ENCODE assay signal across 1 cellular context in genomic region chr2:111162718-111163331, GRCh38.
TF ChIP-seq lines count a peak whose summit lies in the region.

No MANE protein-coding gene starts in this region.

TF ChIP-seq in K562, 482 proteins besides CTCF, POLR2A, EP300 and RAD21 (continued from another document and continues in another):
- TF ChIP-seq ZNF140 (CRISPR knock-in tag; IDR thresholded peaks at IDR 0.05) (no peak), EHMT2 (IDR thresholded peaks at IDR 0.05) (no peak), ZNF217 (CRISPR knock-in tag; IDR thresholded peaks at IDR 0.05) (no peak), ZNF561 (CRISPR knock-in tag; conservative IDR thresholded peaks at IDR 0.05) (no peak), POU5F1 (IDR thresholded peaks at IDR 0.05; ENCODE audit: borderline replicate concordance, low read depth, low read length, partially characterized antibody) (no peak), FOXM1 (IDR thresholded peaks at IDR 0.05; ENCODE audit: low read depth) (no peak), FOXM1 (CRISPR knock-in tag; IDR thresholded peaks at IDR 0.05; ENCODE audit: low read depth) (no peak), PATZ1 (CRISPR knock-in tag; IDR thresholded peaks at IDR 0.05; ENCODE audit: borderline replicate concordance) (no peak), GABPA (tag; conservative IDR thresholded peaks at IDR 0.05; ENCODE audit: low read depth) (no peak; the same call in 1 of the 2 replicates), CSDE1 (IDR thresholded peaks at IDR 0.05) (no peak), CCNT2 (IDR thresholded peaks at IDR 0.05; ENCODE audit: borderline replicate concordance, extremely low read depth, insufficient read length, low read depth, low read length) (peak; percentile 69), ZNF696 (CRISPR knock-in tag; conservative IDR thresholded peaks at IDR 0.05) (no peak), PURB (CRISPR knock-in tag; IDR thresholded peaks at IDR 0.05; ENCODE audit: low read depth) (no peak), FOSL1 (tag; conservative IDR thresholded peaks at IDR 0.05) (no peak; the same call in 1 of the 2 replicates), NR4A1 (CRISPR knock-in tag; IDR thresholded peaks at IDR 0.05) (no peak), NR4A1 (tag; IDR thresholded peaks at IDR 0.05) (no peak), ARID1B (IDR thresholded peaks at IDR 0.05) (peak; percentile 77), ZNF589 (CRISPR knock-in tag; IDR thresholded peaks at IDR 0.05; ENCODE audit: low read depth) (peak; percentile 65; the same call in 1 of the 2 replicates), NFYB (IDR thresholded peaks at IDR 0.05; ENCODE audit: extremely low read depth, insufficient read length) (no peak), LARP7 (IDR thresholded peaks at IDR 0.05) (no peak), ZNF354B (CRISPR knock-in tag; IDR thresholded peaks at IDR 0.05) (no peak), SMAD2 (IDR thresholded peaks at IDR 0.05; ENCODE audit: low read depth, low read length) (no peak), POLR3G (IDR thresholded peaks at IDR 0.05; ENCODE audit: extremely low read depth, insufficient read length, insufficient replicate concordance) (no peak), HSF4 (CRISPR knock-in tag; IDR thresholded peaks at IDR 0.05; ENCODE audit: borderline replicate concordance) (no peak), HDAC2 (IDR thresholded peaks at IDR 0.05) (peak; percentile 100), PHF20 (IDR thresholded peaks at IDR 0.05; ENCODE audit: partially characterized antibody) (no peak), IFI16 (CRISPR knock-in tag; IDR thresholded peaks at IDR 0.05) (no peak), NCOR1 (IDR thresholded peaks at IDR 0.05) (peak; percentile 66), FOXA1 (IDR thresholded peaks at IDR 0.05; ENCODE audit: borderline replicate concordance) (no peak), SP2 (IDR thresholded peaks at IDR 0.05; ENCODE audit: extremely low read depth, low read depth, low read length, poor library complexity, severe bottlenecking) (no peak), PYGO2 (tag; IDR thresholded peaks at IDR 0.05) (no peak; the same call in 1 of the 2 replicates), BACH1 (tag; IDR thresholded peaks at IDR 0.05) (no peak), NCOA1 (IDR thresholded peaks at IDR 0.05; ENCODE audit: low read depth) (peak; percentile 20; the same call in 1 of the 2 replicates), RBM14 (IDR thresholded peaks at IDR 0.05; ENCODE audit: borderline replicate concordance, insufficient read depth, low read depth, low read length) (no peak), GTF2A2 (tag; IDR thresholded peaks at IDR 0.05) (no peak), MAFF (IDR thresholded peaks at IDR 0.05; ENCODE audit: low read length) (no peak), DACH1 (IDR thresholded peaks at IDR 0.05; ENCODE audit: partially characterized antibody) (no peak), U2AF1 (optimal IDR thresholded peaks at IDR 0.05; ENCODE audit: low read depth, low read length) (no peak), EGR1 (conservative IDR thresholded peaks at IDR 0.05) (no peak), ZKSCAN8 (CRISPR knock-in tag; IDR thresholded peaks at IDR 0.05) (peak; percentile 92), CBX5 (IDR thresholded peaks at IDR 0.05; ENCODE audit: borderline replicate concordance, low read depth) (no peak), TEAD2 (tag; IDR thresholded peaks at IDR 0.05) (no peak), GABPB1 (CRISPR knock-in tag; IDR thresholded peaks at IDR 0.05) (0 out of 2 replicates have a peak, but pooled peaks have one; percentile 30), FOXO4 (CRISPR knock-in tag; IDR thresholded peaks at IDR 0.05) (no peak), KLF16 (IDR thresholded peaks at IDR 0.05) (peak; percentile 81), SMAD3 (CRISPR knock-in tag; conservative IDR thresholded peaks at IDR 0.05) (no peak), CBX2 (IDR thresholded peaks at IDR 0.05; ENCODE audit: insufficient read depth, low read length, poor library complexity, severe bottlenecking) (no peak)
- TF ChIP-seq, protein P1, sequence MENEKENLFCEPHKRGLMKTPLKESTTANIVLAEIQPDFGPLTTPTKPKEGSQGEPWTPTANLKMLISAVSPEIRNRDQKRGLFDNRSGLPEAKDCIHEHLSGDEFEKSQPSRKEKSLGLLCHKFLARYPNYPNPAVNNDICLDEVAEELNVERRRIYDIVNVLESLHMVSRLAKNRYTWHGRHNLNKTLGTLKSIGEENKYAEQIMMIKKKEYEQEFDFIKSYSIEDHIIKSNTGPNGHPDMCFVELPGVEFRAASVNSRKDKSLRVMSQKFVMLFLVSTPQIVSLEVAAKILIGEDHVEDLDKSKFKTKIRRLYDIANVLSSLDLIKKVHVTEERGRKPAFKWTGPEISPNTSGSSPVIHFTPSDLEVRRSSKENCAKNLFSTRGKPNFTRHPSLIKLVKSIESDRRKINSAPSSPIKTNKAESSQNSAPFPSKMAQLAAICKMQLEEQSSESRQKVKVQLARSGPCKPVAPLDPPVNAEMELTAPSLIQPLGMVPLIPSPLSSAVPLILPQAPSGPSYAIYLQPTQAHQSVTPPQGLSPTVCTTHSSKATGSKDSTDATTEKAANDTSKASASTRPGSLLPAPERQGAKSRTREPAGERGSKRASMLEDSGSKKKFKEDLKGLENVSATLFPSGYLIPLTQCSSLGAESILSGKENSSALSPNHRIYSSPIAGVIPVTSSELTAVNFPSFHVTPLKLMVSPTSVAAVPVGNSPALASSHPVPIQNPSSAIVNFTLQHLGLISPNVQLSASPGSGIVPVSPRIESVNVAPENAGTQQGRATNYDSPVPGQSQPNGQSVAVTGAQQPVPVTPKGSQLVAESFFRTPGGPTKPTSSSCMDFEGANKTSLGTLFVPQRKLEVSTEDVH (IDR thresholded peaks at IDR 0.05; ENCODE audit: low read depth, partially characterized antibody): no peak
- TF ChIP-seq, protein P2, sequence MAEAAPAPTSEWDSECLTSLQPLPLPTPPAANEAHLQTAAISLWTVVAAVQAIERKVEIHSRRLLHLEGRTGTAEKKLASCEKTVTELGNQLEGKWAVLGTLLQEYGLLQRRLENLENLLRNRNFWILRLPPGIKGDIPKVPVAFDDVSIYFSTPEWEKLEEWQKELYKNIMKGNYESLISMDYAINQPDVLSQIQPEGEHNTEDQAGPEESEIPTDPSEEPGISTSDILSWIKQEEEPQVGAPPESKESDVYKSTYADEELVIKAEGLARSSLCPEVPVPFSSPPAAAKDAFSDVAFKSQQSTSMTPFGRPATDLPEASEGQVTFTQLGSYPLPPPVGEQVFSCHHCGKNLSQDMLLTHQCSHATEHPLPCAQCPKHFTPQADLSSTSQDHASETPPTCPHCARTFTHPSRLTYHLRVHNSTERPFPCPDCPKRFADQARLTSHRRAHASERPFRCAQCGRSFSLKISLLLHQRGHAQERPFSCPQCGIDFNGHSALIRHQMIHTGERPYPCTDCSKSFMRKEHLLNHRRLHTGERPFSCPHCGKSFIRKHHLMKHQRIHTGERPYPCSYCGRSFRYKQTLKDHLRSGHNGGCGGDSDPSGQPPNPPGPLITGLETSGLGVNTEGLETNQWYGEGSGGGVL (CRISPR knock-in tag; IDR thresholded peaks at IDR 0.05): no peak
- TF ChIP-seq, protein P3, sequence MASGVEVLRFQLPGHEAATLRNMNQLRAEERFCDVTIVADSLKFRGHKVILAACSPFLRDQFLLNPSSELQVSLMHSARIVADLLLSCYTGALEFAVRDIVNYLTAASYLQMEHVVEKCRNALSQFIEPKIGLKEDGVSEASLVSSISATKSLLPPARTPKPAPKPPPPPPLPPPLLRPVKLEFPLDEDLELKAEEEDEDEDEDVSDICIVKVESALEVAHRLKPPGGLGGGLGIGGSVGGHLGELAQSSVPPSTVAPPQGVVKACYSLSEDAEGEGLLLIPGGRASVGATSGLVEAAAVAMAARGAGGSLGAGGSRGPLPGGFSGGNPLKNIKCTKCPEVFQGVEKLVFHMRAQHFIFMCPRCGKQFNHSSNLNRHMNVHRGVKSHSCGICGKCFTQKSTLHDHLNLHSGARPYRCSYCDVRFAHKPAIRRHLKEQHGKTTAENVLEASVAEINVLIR (CRISPR knock-in tag; IDR thresholded peaks at IDR 0.05): no peak
- TF ChIP-seq, protein P4, sequence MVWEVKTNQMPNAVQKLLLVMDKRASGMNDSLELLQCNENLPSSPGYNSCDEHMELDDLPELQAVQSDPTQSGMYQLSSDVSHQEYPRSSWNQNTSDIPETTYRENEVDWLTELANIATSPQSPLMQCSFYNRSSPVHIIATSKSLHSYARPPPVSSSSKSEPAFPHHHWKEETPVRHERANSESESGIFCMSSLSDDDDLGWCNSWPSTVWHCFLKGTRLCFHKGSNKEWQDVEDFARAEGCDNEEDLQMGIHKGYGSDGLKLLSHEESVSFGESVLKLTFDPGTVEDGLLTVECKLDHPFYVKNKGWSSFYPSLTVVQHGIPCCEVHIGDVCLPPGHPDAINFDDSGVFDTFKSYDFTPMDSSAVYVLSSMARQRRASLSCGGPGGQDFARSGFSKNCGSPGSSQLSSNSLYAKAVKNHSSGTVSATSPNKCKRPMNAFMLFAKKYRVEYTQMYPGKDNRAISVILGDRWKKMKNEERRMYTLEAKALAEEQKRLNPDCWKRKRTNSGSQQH (CRISPR knock-in tag; IDR thresholded peaks at IDR 0.05): no peak
- TF ChIP-seq, protein P5, sequence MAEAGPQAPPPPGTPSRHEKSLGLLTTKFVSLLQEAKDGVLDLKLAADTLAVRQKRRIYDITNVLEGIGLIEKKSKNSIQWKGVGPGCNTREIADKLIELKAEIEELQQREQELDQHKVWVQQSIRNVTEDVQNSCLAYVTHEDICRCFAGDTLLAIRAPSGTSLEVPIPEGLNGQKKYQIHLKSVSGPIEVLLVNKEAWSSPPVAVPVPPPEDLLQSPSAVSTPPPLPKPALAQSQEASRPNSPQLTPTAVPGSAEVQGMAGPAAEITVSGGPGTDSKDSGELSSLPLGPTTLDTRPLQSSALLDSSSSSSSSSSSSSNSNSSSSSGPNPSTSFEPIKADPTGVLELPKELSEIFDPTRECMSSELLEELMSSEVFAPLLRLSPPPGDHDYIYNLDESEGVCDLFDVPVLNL (CRISPR knock-in tag; IDR thresholded peaks at IDR 0.05; ENCODE audit: low read depth): no peak
- TF ChIP-seq, protein P6, sequence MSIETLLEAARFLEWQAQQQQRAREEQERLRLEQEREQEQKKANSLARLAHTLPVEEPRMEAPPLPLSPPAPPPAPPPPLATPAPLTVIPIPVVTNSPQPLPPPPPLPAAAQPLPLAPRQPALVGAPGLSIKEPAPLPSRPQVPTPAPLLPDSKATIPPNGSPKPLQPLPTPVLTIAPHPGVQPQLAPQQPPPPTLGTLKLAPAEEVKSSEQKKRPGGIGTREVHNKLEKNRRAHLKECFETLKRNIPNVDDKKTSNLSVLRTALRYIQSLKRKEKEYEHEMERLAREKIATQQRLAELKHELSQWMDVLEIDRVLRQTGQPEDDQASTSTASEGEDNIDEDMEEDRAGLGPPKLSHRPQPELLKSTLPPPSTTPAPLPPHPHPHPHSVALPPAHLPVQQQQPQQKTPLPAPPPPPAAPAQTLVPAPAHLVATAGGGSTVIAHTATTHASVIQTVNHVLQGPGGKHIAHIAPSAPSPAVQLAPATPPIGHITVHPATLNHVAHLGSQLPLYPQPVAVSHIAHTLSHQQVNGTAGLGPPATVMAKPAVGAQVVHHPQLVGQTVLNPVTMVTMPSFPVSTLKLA (conservative IDR thresholded peaks at IDR 0.05): peak in 1 of 2 experiments; percentile 74; a peak in 2 of 4 replicates
- TF ChIP-seq, protein P7, sequence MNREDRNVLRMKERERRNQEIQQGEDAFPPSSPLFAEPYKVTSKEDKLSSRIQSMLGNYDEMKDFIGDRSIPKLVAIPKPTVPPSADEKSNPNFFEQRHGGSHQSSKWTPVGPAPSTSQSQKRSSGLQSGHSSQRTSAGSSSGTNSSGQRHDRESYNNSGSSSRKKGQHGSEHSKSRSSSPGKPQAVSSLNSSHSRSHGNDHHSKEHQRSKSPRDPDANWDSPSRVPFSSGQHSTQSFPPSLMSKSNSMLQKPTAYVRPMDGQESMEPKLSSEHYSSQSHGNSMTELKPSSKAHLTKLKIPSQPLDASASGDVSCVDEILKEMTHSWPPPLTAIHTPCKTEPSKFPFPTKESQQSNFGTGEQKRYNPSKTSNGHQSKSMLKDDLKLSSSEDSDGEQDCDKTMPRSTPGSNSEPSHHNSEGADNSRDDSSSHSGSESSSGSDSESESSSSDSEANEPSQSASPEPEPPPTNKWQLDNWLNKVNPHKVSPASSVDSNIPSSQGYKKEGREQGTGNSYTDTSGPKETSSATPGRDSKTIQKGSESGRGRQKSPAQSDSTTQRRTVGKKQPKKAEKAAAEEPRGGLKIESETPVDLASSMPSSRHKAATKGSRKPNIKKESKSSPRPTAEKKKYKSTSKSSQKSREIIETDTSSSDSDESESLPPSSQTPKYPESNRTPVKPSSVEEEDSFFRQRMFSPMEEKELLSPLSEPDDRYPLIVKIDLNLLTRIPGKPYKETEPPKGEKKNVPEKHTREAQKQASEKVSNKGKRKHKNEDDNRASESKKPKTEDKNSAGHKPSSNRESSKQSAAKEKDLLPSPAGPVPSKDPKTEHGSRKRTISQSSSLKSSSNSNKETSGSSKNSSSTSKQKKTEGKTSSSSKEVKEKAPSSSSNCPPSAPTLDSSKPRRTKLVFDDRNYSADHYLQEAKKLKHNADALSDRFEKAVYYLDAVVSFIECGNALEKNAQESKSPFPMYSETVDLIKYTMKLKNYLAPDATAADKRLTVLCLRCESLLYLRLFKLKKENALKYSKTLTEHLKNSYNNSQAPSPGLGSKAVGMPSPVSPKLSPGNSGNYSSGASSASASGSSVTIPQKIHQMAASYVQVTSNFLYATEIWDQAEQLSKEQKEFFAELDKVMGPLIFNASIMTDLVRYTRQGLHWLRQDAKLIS (CRISPR knock-in tag; IDR thresholded peaks at IDR 0.05): no peak
